ENCODE assay signal across 31 cellular contexts in genomic region chr15:69703495-69704187, GRCh38.
A peak's percentile ranks its signal among the peaks of the same experiment; 100 is the strongest.
DNase-seq lines count a peak whose midpoint lies in the region; ATAC-seq and TF ChIP-seq lines count a peak whose summit lies in the region.
"Had no signal": no experiment of that assay in that cellular context is flagged by ENCODE, and none has a peak within 500 bp of the region (broad histone marks: within the 10 kb centered on the region; RNA-seq: fewer than 3 reads in every experiment).

No MANE protein-coding gene starts in this region.

- ATAC-seq in GM18502 (IDR thresholded peaks at IDR 0.05; ENCODE audit: poor library complexity, unreplicated experiment) (no peak), HG02981 (IDR thresholded peaks at IDR 0.05; ENCODE audit: unreplicated experiment) (no peak)
- ATAC-seq: HCT116; HepG2; lower lobe of right lung; naive thymus-derived CD8-positive, alpha-beta T cell; WTC11 had no signal

- no peaks in the 10 kb centered on the region for H3K27me3 ChIP-seq in rectal smooth muscle tissue (ENCODE audit: control insufficient read depth, insufficient read depth, low read length)
- H3K27me3 ChIP-seq: BE2C, esophagus squamous epithelium, gastrocnemius medialis, suprapubic skin had no signal

- H3K27ac ChIP-seq in rectal smooth muscle tissue (ENCODE audit: low read depth, low read length): peak overlapping the region; percentile 10
- H3K27ac ChIP-seq: gastrocnemius medialis, lower lobe of right lung, SK-N-MC, skin epidermis, suprapubic skin had no signal

- no peak overlapping the region for H3K9ac ChIP-seq in rectal smooth muscle tissue (ENCODE audit: low read length)

- H3K36me3 ChIP-seq in rectal smooth muscle tissue (ENCODE audit: control insufficient read depth, insufficient read depth, low read length): no peaks in the 10 kb centered on the region
- H3K36me3 ChIP-seq: BE2C, esophagus squamous epithelium, gastrocnemius medialis, lower lobe of right lung, suprapubic skin had no signal

- H3K4me3 ChIP-seq in fibroblast of pulmonary artery (replicated peaks; ENCODE audit: low read depth, low read length) (no peak overlapping the region), rectal smooth muscle tissue (ENCODE audit: low read length) (no peak overlapping the region)
- H3K4me3 ChIP-seq: esophagus squamous epithelium, gastrocnemius medialis, lower lobe of right lung, SK-N-MC, skin epidermis, suprapubic skin had no signal

- peaks cover 14% of the 10 kb centered on the region for H3K4me1 ChIP-seq in rectal smooth muscle tissue (ENCODE audit: control insufficient read depth, insufficient read depth, low read length)
- H3K4me1 ChIP-seq: BE2C, lower lobe of right lung had no signal

- DNase-seq in A172 (ENCODE audit: low spot score) (peak; percentile 21), RPMI7951 (ENCODE audit: low read depth) (peak; percentile 25), fibroblast of pulmonary artery (ENCODE audit: low read depth) (peak; percentile 13), SKM-1 (lab: John Stamatoyannopoulos, UW; ENCODE audit: unreplicated experiment) (no peak)
- no peak for DNase-seq in activated CD4-positive, alpha-beta T cell treated with anti-CD3 and anti-CD28 coated beads, Interleukin-2, amount 50 U/mL, for 48 hours
- DNase-seq: activated CD4-positive, alpha-beta T cell treated with anti-CD3 and anti-CD28 coated beads, Interleukin-2, amount 10 ng/mL, durations not matched to agents 7 days and 5 days; activated effector memory CD4-positive, alpha-beta T cell treated with anti-CD3 and anti-CD28 coated beads, Interleukin-2, amount 50 U/mL, for 16 hours; activated naive CD8-positive, alpha-beta T cell treated with anti-CD3 and anti-CD28 coated beads for 36 hours; activated T-cell treated with anti-CD3 and anti-CD28 coated beads, Interleukin-2, amount 50 U/mL, for 24 hours; aorta; BE2C; esophagus squamous epithelium; gastrocnemius medialis; Karpas-422; lower lobe of right lung; midbrain; MV-4-11; naive thymus-derived CD8-positive, alpha-beta T cell; NCI-H2107; NCI-H510A; nucleus accumbens; stimulated activated naive CD4-positive, alpha-beta T cell had no signal

- TF ChIP-seq CTCF in fibroblast of pulmonary artery (IDR thresholded peaks at IDR 0.05; ENCODE audit: low read length, missing control alignments): no peak

Comparison
In these comparisons a context has a peak if more than half of its experiments do, and no peak if none do; other contexts are left out.
1. DNase-seq: peak in A172 (single experiment), RPMI7951 (single experiment) and fibroblast of pulmonary artery (single experiment); none in SKM-1 (single experiment) and activated CD4-positive, alpha-beta T cell treated with anti-CD3 and anti-CD28 coated beads, Interleukin-2, amount 50 U/mL, for 48 hours (0 of 2).